8 cellular contexts compared by ENCODE assay signal in the genomic region with DNA sequence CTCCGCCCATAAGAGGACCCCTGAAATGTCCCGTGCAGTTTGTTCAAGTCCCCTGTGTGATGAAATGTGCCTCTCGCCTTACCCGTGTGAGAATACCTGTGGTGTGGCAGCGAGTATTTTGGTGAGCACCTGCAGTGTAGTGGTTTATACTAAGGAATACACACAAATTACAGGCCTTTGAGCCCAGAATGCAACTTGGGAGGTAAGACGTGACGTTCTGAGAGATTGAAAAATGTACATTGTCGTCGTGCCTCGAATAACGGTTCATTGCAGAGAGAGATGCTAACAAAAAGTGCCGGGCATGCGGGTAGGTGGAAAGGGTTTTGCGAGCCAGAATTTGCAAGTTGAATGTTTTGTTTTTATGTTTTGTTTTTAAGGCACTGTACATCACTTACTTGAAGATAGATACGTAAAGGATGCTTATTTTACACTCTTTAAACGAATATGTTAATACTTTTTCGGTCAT. TPM values are rescaled to one million over a fixed set of nuclear protein-coding genes. Genes with fewer than 3 reads are reported as not detected.
DNase-seq lines count a peak whose midpoint lies in the region; ATAC-seq and TF ChIP-seq lines count a peak whose summit lies in the region.

No MANE protein-coding gene starts in this region.

- TF ChIP-seq POLR2A in suprapubic skin (IDR thresholded peaks at IDR 0.05) = no peak

- DNase-seq in activated CD4-positive, CD25-positive, alpha-beta regulatory T cell (lab: John Stamatoyannopoulos, UW) = no peak
- DNase-seq in WERI-Rb-1 (no peak), suprapubic skin (ENCODE audit: low spot score in 2 of 2) (no peak), SKM-1 treated with dmso at 0.1 percent for 144 hours (lab: John Stamatoyannopoulos, UW; ENCODE audit: unreplicated experiment) (no peak)

- 18% methylated on average over 17 of the region's 17 CpGs for WGBS in suprapubic skin

- no peak for TF ChIP-seq EP300 in suprapubic skin (IDR thresholded peaks at IDR 0.05)

- H3K27me3 ChIP-seq in WERI-Rb-1 (ENCODE audit: insufficient read depth, low read depth, severe bottlenecking) (no peaks in the 10 kb centered on the region), iPS-15b (ENCODE audit: control insufficient read depth, insufficient read depth, low read length) (peaks cover 6% of the 10 kb centered on the region), suprapubic skin (no peaks in the 10 kb centered on the region)

- peak overlapping the region; percentile 99 for H3K27ac ChIP-seq in WERI-Rb-1
- H3K27ac ChIP-seq in suprapubic skin = peak overlapping the region; percentile 92

- H3K4me3 ChIP-seq in WERI-Rb-1 (ENCODE audit: low read depth, low read length) = peak overlapping the region; percentile 94
- peak overlapping the region; percentile 94 for H3K4me3 ChIP-seq in iPS-15b (ENCODE audit: low read depth, low read length)
- H3K4me3 ChIP-seq in suprapubic skin = peak overlapping the region; percentile 79

- peaks cover 37% of the 10 kb centered on the region for H3K36me3 ChIP-seq in WERI-Rb-1
- H3K36me3 ChIP-seq in iPS-15b (ENCODE audit: control insufficient read depth, insufficient read depth, low read length) = peaks cover 3% of the 10 kb centered on the region
- peaks cover 14% of the 10 kb centered on the region for H3K36me3 ChIP-seq in suprapubic skin

- peaks cover 2% of the 10 kb centered on the region for H3K4me1 ChIP-seq in iPS-15b (ENCODE audit: control insufficient read depth, insufficient read depth, low read length)
- H3K4me1 ChIP-seq in suprapubic skin = peaks cover 12% of the 10 kb centered on the region

- ATAC-seq in activated CD4-positive, CD25-positive, alpha-beta regulatory T cell treated with anti-CD3 and anti-CD28 coated beads, Interleukin-2, amount 50 U/mL, for 24 hours = peak; percentile 25 to 36
- ATAC-seq in HG02981 (IDR thresholded peaks at IDR 0.05; ENCODE audit: unreplicated experiment) (peak; percentile 21), HG03039 (IDR thresholded peaks at IDR 0.05; ENCODE audit: unreplicated experiment) (no peak)

- no peak for TF ChIP-seq CTCF in WERI-Rb-1 (IDR thresholded peaks at IDR 0.05; ENCODE audit: low read depth, low read length)
- TF ChIP-seq CTCF in suprapubic skin (IDR thresholded peaks at IDR 0.05) = no peak

- H3K9me3 ChIP-seq in WERI-Rb-1 (ENCODE audit: severe bottlenecking) = no peaks in the 10 kb centered on the region
- no peaks in the 10 kb centered on the region for H3K9me3 ChIP-seq in iPS-15b (ENCODE audit: control insufficient read depth, insufficient read depth, low read length)
- H3K9me3 ChIP-seq in suprapubic skin = no peaks in the 10 kb centered on the region

- no peak overlapping the region for H3K9ac ChIP-seq in iPS-15b (ENCODE audit: low read depth, low read length)

RNA-seq across cellular contexts. Expression of a gene that starts 0.9 kb away (rescaled TPM):
- 10 to 100 TPM; 41.0 to 78.1 (median 67.0) TPM for total RNA-seq in suprapubic skin
